In genomic region chr14:73680821-73681220, GRCh38 we compare ENCODE assay signal across 28 cellular contexts.
"Had no signal": no experiment of that assay in that cellular context is flagged by ENCODE, and none has a peak within 500 bp of the region (broad histone marks: within the 10 kb centered on the region; RNA-seq: fewer than 3 reads in every experiment).

No MANE protein-coding gene starts in this region.

- H3K27ac ChIP-seq: body of pancreas, cardiac muscle cell, colonic mucosa had no signal

- H3K36me3 ChIP-seq: cardiac muscle cell, colonic mucosa had no signal

- H3K4me3 ChIP-seq: body of pancreas, cardiac muscle cell, colonic mucosa had no signal

- DNase-seq: activated CD4-positive, alpha-beta memory T cell treated with anti-CD3 and anti-CD28 coated beads, Interleukin-2, amount 10 ng/mL, durations not matched to agents 7 days and 5 days; activated CD4-positive, alpha-beta T cell treated with anti-CD3 and anti-CD28 coated beads for 1 hour; activated CD4-positive, alpha-beta T cell treated with anti-CD3 and anti-CD28 coated beads for 4 hours; activated CD4-positive, alpha-beta T cell treated with anti-CD3 and anti-CD28 coated beads, Interleukin-2, amount 10 ng/mL, durations not matched to agents 7 days and 5 days; activated CD4-positive, alpha-beta T cell treated with anti-CD3 and anti-CD28 coated beads, Interleukin-2, amount 50 U/mL, for 4 hours; activated CD8-positive, alpha-beta memory T cell treated with anti-CD3 and anti-CD28 coated beads, Interleukin-2, amount 50 U/mL, for 48 hours; activated gamma-delta T cell; activated naive CD4-positive, alpha-beta T cell; activated naive CD4-positive, alpha-beta T cell treated with anti-CD3 and anti-CD28 coated beads, Interleukin-2, amount 10 ng/mL, durations not matched to agents 7 days and 5 days; activated naive CD8-positive, alpha-beta T cell treated with anti-CD3 and anti-CD28 coated beads, Interleukin-2, amount 10 ng/mL, durations not matched to agents 7 days and 5 days; activated T-cell treated with anti-CD3 and anti-CD28 coated beads for 4 hours; activated T-cell treated with anti-CD3 and anti-CD28 coated beads, Interleukin-2, amount 50 U/mL, for 24 hours; activated T-cell treated with anti-CD3 and anti-CD28 coated beads, Interleukin-2, amount 50 U/mL, for 72 hours; amniotic stem cell; anterior cingulate cortex; body of pancreas; central memory CD4-positive, alpha-beta T cell; cerebellar nuclear complex; colonic mucosa; effector CD8-positive, alpha-beta T cell; foreskin fibroblast; head of caudate nucleus; hippocampal formation; T-helper 2 cell had no signal

- ATAC-seq: activated naive CD4-positive, alpha-beta T cell treated with anti-CD3 and anti-CD28 coated beads, Interleukin-2, amount 50 U/mL, for 72 hours; activated T-cell treated with anti-CD3 and anti-CD28 coated beads, Interleukin-2, amount 50 U/mL, for 72 hours; body of pancreas; esophagus mucosa; WTC11 had no signal

- H3K27me3 ChIP-seq: body of pancreas, cardiac muscle cell, colonic mucosa had no signal

- H3K4me1 ChIP-seq: body of pancreas, colonic mucosa had no signal

- H3K9me3 ChIP-seq: body of pancreas, colonic mucosa had no signal
